In genomic region chr5:42557689-42558088, GRCh38 we compare ENCODE assay signal across 32 cellular contexts.
"Had no signal": no experiment of that assay in that cellular context is flagged by ENCODE, and none has a peak within 500 bp of the region (broad histone marks: within the 10 kb centered on the region; RNA-seq: fewer than 3 reads in every experiment).

No MANE protein-coding gene starts in this region.

- H3K27me3 ChIP-seq: adrenal gland, body of pancreas, brain microvascular endothelial cell, breast epithelium had no signal

- ATAC-seq: activated CD8-positive, alpha-beta T cell treated with anti-CD3 and anti-CD28 coated beads for 36 hours; activated naive CD4-positive, alpha-beta T cell treated with anti-CD3 and anti-CD28 coated beads, Interleukin-2, amount 50 U/mL, for 72 hours; activated T-cell treated with anti-CD3 and anti-CD28 coated beads, Interleukin-2, amount 50 U/mL, for 4 hours; activated T-cell treated with anti-CD3 and anti-CD28 coated beads, Interleukin-2, amount 50 U/mL, for 72 hours; activated T-helper 17 cell treated with anti-CD3 and anti-CD28 coated beads, Interleukin-2, amount 50 U/mL, for 72 hours; body of pancreas had no signal

- H3K4me1 ChIP-seq: adrenal gland, breast epithelium had no signal

- H3K36me3 ChIP-seq: adrenal gland, brain microvascular endothelial cell, breast epithelium had no signal

- H3K27ac ChIP-seq: adrenal gland, body of pancreas, brain microvascular endothelial cell, breast epithelium, VCaP had no signal

- H3K9me3 ChIP-seq: adrenal gland, body of pancreas, breast epithelium had no signal

- DNase-seq: activated B cell treated with CpG ODN at 0.5 μM for 24 hours; activated CD4-positive, alpha-beta memory T cell treated with anti-CD3 and anti-CD28 coated beads for 36 hours; activated CD4-positive, alpha-beta T cell treated with anti-CD3 and anti-CD28 coated beads for 4 hours; activated CD4-positive, alpha-beta T cell treated with anti-CD3 and anti-CD28 coated beads, Interleukin-2, amount 10 ng/mL, durations not matched to agents 24 days and 14 days; activated CD4-positive, alpha-beta T cell treated with anti-CD3 and anti-CD28 coated beads, Interleukin-2, amount 50 U/mL, for 1 hour; activated CD4-positive, alpha-beta T cell treated with anti-CD3 and anti-CD28 coated beads, Interleukin-2, amount 50 U/mL, for 4 hours; activated CD4-positive, CD25-positive, alpha-beta regulatory T cell treated with anti-CD3 and anti-CD28 coated beads, Interleukin-2, amount 50 U/mL, for 72 hours; activated CD8-positive, alpha-beta memory T cell treated with anti-CD3 and anti-CD28 coated beads, Interleukin-2, amount 50 U/mL, for 4 hours; activated CD8-positive, alpha-beta T cell treated with anti-CD3 and anti-CD28 coated beads for 36 hours; activated effector memory CD4-positive, alpha-beta T cell treated with anti-CD3 and anti-CD28 coated beads, Interleukin-2, amount 50 U/mL, for 16 hours; activated gamma-delta T cell treated with Interleukin-2 at 50 U/mL for 16 hours; activated naive CD4-positive, alpha-beta T cell; activated naive CD4-positive, alpha-beta T cell treated with anti-CD3 and anti-CD28 coated beads for 36 hours; activated naive CD4-positive, alpha-beta T cell treated with anti-CD3 and anti-CD28 coated beads, Interleukin-2, amount 50 U/mL, for 16 hours; activated naive CD8-positive, alpha-beta T cell treated with anti-CD3 and anti-CD28 coated beads for 36 hours; activated T-cell treated with anti-CD3 and anti-CD28 coated beads for 4 hours; activated T-cell treated with anti-CD3 and anti-CD28 coated beads, Interleukin-2, amount 50 U/mL, for 1 hour; activated T-cell treated with anti-CD3 and anti-CD28 coated beads, Interleukin-2, amount 50 U/mL, for 4 hours; activated T-cell treated with anti-CD3 and anti-CD28 coated beads, Interleukin-2, amount 50 U/mL, for 72 hours; adrenal gland; amniotic stem cell; aorta; body of pancreas; brain microvascular endothelial cell; central memory CD4-positive, alpha-beta T cell; T-helper 1 cell; T-helper 2 cell; T-helper 9 cell had no signal

- H3K4me3 ChIP-seq: adrenal gland, body of pancreas, breast epithelium had no signal
